ENCODE assay signal across 23 cellular contexts in genomic region chr1:226384717-226385116, GRCh38. TPM values are rescaled to one million over a fixed set of nuclear protein-coding genes. Genes with fewer than 3 reads are reported as not detected.
A peak's percentile ranks its signal among the peaks of the same experiment; 100 is the strongest.
DNase-seq lines count a peak whose midpoint lies in the region; ATAC-seq, FAIRE-seq and TF ChIP-seq lines count a peak whose summit lies in the region.
"Had no signal": no experiment of that assay in that cellular context is flagged by ENCODE, and none has a peak within 500 bp of the region (broad histone marks: within the 10 kb centered on the region; RNA-seq: fewer than 3 reads in every experiment).

No MANE protein-coding gene starts in this region.

- no peaks in the 10 kb centered on the region for H3K27me3 ChIP-seq in GM12878 (replicated peaks in 1 of 2; ENCODE audit: control insufficient read depth in 2 of 2, insufficient read depth in 2 of 2, low read length in 1 of 2)
- H3K27me3 ChIP-seq in thyroid gland = no peaks in the 10 kb centered on the region
- H3K27me3 ChIP-seq: BLaER1 had no signal

- peak; percentile 18 for FAIRE-seq in GM12878 (lab: Jason Lieb, UNC)
- FAIRE-seq: A204.1, G401.6, H1 had no signal

- no peak overlapping the region for H3K4me2 ChIP-seq in GM12878 (ENCODE audit: control insufficient read depth, insufficient read depth)
- H3K4me2 ChIP-seq: BLaER1 had no signal

- H2AFZ ChIP-seq in GM12878 (ENCODE audit: control insufficient read depth, low read depth, low read length) = no peak overlapping the region
- H2AFZ ChIP-seq: GM23248 had no signal

- SMC1A ChIA-PET in GM12878 (lab: Charles Lee; ENCODE audit: uncharacterized antibody, unreplicated experiment) = no interaction called here

- RAD21 ChIA-PET in GM12878 (lab: Charles Lee; ENCODE audit: unreplicated experiment) = no interaction called here

- H3K79me2 ChIP-seq in GM12878 (ENCODE audit: control insufficient read depth, insufficient read depth, low read length) = no peaks in the 10 kb centered on the region

- intact Hi-C loops in activated CD4-positive, alpha-beta memory T cell treated with anti-CD3 and anti-CD28 coated beads for 36 hours (cut with micrococcal nuclease) = no loop called here
- intact Hi-C loops in GM12878 (cut with micrococcal nuclease; ENCODE audit: unreplicated experiment) (no loop called here), thyroid gland (cut with DNase I) (no loop called here)

- POLR2A ChIA-PET in activated CD4-positive, alpha-beta memory T cell treated with anti-CD3 and anti-CD28 coated beads for 36 hours (lab: Charles Lee) = no interaction called here
- POLR2A ChIA-PET in activated CD4-positive, alpha-beta memory T cell treated with anti-CD3 and anti-CD28 coated beads, Interleukin-2, amount 10 ng/mL, durations not matched to agents 7 days and 5 days (lab: Charles Lee) = interaction anchor here (1.0 kb wide), 1 partner anchor 346 kb away, joined by 3 read pairs; no protein-coding TSS in a partner anchor
- POLR2A ChIA-PET in GM12878 (lab: Charles Lee) = no interaction called here

- no peak overlapping the region for H3K27ac Mint-ChIP-seq in activated CD4-positive, alpha-beta memory T cell treated with anti-CD3 and anti-CD28 coated beads for 36 hours
- no peak overlapping the region for H3K27ac Mint-ChIP-seq in activated CD4-positive, alpha-beta memory T cell treated with anti-CD3 and anti-CD28 coated beads, Interleukin-2, amount 10 ng/mL, durations not matched to agents 7 days and 5 days
- H3K27ac Mint-ChIP-seq in neural crest cell (ENCODE audit: unreplicated experiment) = peak overlapping the region; percentile 89
- peak overlapping the region; percentile 79 for H3K27ac Mint-ChIP-seq in stimulated activated naive B cell treated with anti-CD40 and anti-IgM and Interleukin-4, amounts not matched to agents 10 μg/mL and 1 μg/mL and 100 μg/mL, for 72 hours
- H3K27ac Mint-ChIP-seq: B cell; CD8-positive, alpha-beta T cell had no signal

- H3K27ac ChIP-seq in GM12878 (ENCODE audit: control insufficient read depth, insufficient read depth) (no peak overlapping the region), thyroid gland (no peak overlapping the region)
- H3K27ac ChIP-seq: 22Rv1, C4-2B, GM23248 had no signal

- in situ Hi-C loops in GM12878 (cut with MboI) = no loop called here

- no peak for TF ChIP-seq EP300 in GM12878 (IDR thresholded peaks at IDR 0.05; ENCODE audit: borderline replicate concordance in 1 of 2, control insufficient read depth in 1 of 2, low read depth in 2 of 2, low read length in 2 of 2)

- H3K36me3 ChIP-seq in GM12878 (ENCODE audit: control insufficient read depth in 2 of 2, insufficient read depth in 2 of 2, low read length in 1 of 2) = peaks cover 60 to 63% of the 10 kb centered on the region in 2 experiments
- peaks cover 82 to 87% of the 10 kb centered on the region in 2 donors for H3K36me3 ChIP-seq in thyroid gland

- no peak overlapping the region for H3K4me3 ChIP-seq in GM12878
- no peak overlapping the region for H3K4me3 ChIP-seq in thyroid gland (replicated peaks in 1 of 3)
- H3K4me3 ChIP-seq: BLaER1, GM23248 had no signal

- ATAC-seq in GM12878 = no peak
- ATAC-seq in stimulated activated naive B cell treated with anti-CD40 and anti-IgM and Interleukin-4, amounts not matched to agents 10 μg/mL and 1 μg/mL and 100 μg/mL, for 72 hours (replicated peaks) = no peak
- ATAC-seq: CD8-positive, alpha-beta T cell had no signal

- TF ChIP-seq RAD21 in GM12878 (IDR thresholded peaks at IDR 0.05; ENCODE audit: insufficient read depth, low read depth, low read length) = no peak

- no peak overlapping the region for H3K9ac ChIP-seq in GM12878 (ENCODE audit: control insufficient read depth, insufficient read depth, low read length)
- H3K9ac ChIP-seq: BLaER1, GM23248 had no signal

- H3K4me3 Mint-ChIP-seq in activated CD4-positive, alpha-beta memory T cell treated with anti-CD3 and anti-CD28 coated beads for 36 hours = no peak overlapping the region
- H3K4me3 Mint-ChIP-seq in activated CD4-positive, alpha-beta memory T cell treated with anti-CD3 and anti-CD28 coated beads, Interleukin-2, amount 10 ng/mL, durations not matched to agents 7 days and 5 days = no peak overlapping the region
- no peak overlapping the region for H3K4me3 Mint-ChIP-seq in neural crest cell
- H3K4me3 Mint-ChIP-seq in stimulated activated naive B cell treated with anti-CD40 and anti-IgM and Interleukin-4, amounts not matched to agents 10 μg/mL and 1 μg/mL and 100 μg/mL, for 72 hours = no peak overlapping the region
- H3K4me3 Mint-ChIP-seq: B cell; CD4-positive, CD25-positive, alpha-beta regulatory T cell; CD8-positive, alpha-beta T cell had no signal

- H3K9me3 ChIP-seq in GM12878 (replicated peaks; ENCODE audit: control insufficient read depth, insufficient read depth, low read length) (no peaks in the 10 kb centered on the region), thyroid gland (no peaks in the 10 kb centered on the region)
- H3K9me3 ChIP-seq: BLaER1, Caco-2 had no signal

- no peaks in the 10 kb centered on the region for H3K4me1 ChIP-seq in GM12878 (ENCODE audit: control insufficient read depth, insufficient read depth, low read length)
- H3K4me1 ChIP-seq in thyroid gland = no peaks in the 10 kb centered on the region
- H3K4me1 ChIP-seq: Caco-2 had no signal

- no peaks in the 10 kb centered on the region for H3K9me3 Mint-ChIP-seq in activated CD4-positive, alpha-beta memory T cell treated with anti-CD3 and anti-CD28 coated beads for 36 hours
- no peaks in the 10 kb centered on the region for H3K9me3 Mint-ChIP-seq in activated CD4-positive, alpha-beta memory T cell treated with anti-CD3 and anti-CD28 coated beads, Interleukin-2, amount 10 ng/mL, durations not matched to agents 7 days and 5 days
- H3K9me3 Mint-ChIP-seq in neural crest cell = no peaks in the 10 kb centered on the region
- no peaks in the 10 kb centered on the region for H3K9me3 Mint-ChIP-seq in stimulated activated naive B cell treated with anti-CD40 and anti-IgM and Interleukin-4, amounts not matched to agents 10 μg/mL and 1 μg/mL and 100 μg/mL, for 72 hours
- H3K9me3 Mint-ChIP-seq: CD4-positive, CD25-positive, alpha-beta regulatory T cell; CD8-positive, alpha-beta T cell had no signal

- no peaks in the 10 kb centered on the region for H4K20me1 ChIP-seq in GM12878 (ENCODE audit: control insufficient read depth, insufficient read depth)

- 98% methylated on average over 11 of the region's 11 CpGs for WGBS in GM12878 (ENCODE audit: insufficient coverage, insufficient replicate concordance, low lambda C conversion rate, missing lambda C conversion rate)
- 93 to 95% methylated on average over 11 of the region's 11 CpGs for WGBS in thyroid gland, 2 donors

- peak; percentile 1 for DNase-seq in activated CD4-positive, alpha-beta memory T cell treated with anti-CD3 and anti-CD28 coated beads for 36 hours
- no peak for DNase-seq in activated CD4-positive, alpha-beta memory T cell treated with anti-CD3 and anti-CD28 coated beads, Interleukin-2, amount 10 ng/mL, durations not matched to agents 7 days and 5 days
- DNase-seq in GM12878 (ENCODE audit: low read depth, low spot score) (no peak), neural crest cell (ENCODE audit: low read depth, low spot score) (no peak), thyroid gland (no peak)
- no peak for DNase-seq in stimulated activated naive B cell treated with anti-CD40 and anti-IgM and Interleukin-4, amounts not matched to agents 10 μg/mL and 1 μg/mL and 100 μg/mL, for 72 hours
- no peak for DNase-seq in activated effector memory CD4-positive, alpha-beta T cell treated with Interleukin-2 at 50 U/mL for 16 hours
- no peak for DNase-seq in activated T-cell treated with anti-CD3 and anti-CD28 coated beads, Interleukin-2, amount 50 U/mL, for 48 hours
- DNase-seq: Caco-2; CD4-positive, CD25-positive, alpha-beta regulatory T cell; CD8-positive, alpha-beta T cell; DMS153; DND-41; GM23248; H7; HCEC 1CT had no signal

- CTCF ChIA-PET in activated CD4-positive, alpha-beta memory T cell treated with anti-CD3 and anti-CD28 coated beads for 36 hours (lab: Charles Lee) = no interaction called here
- CTCF ChIA-PET in activated CD4-positive, alpha-beta memory T cell treated with anti-CD3 and anti-CD28 coated beads, Interleukin-2, amount 10 ng/mL, durations not matched to agents 7 days and 5 days (lab: Charles Lee) = interaction anchor here (1.1 kb wide), 1 partner anchor 24 kb away, joined by 3 read pairs; the partner anchor contains the start of gene PARP1
- CTCF ChIA-PET in GM12878 (lab: Yijun Ruan, JAX) = no interaction called here

- TF ChIP-seq CTCF in GM12878 (IDR thresholded peaks at IDR 0.05 in 2 of 3, conservative IDR thresholded peaks at IDR 0.05 in 1 of 3; ENCODE audit: control insufficient read depth in 2 of 3, extremely low read depth in 1 of 3, insufficient read depth in 1 of 3, low read depth in 3 of 3, low read length in 3 of 3) (no peak), neural crest cell (conservative IDR thresholded peaks at IDR 0.05) (no peak), thyroid gland (IDR thresholded peaks at IDR 0.05) (no peak)

- H3K4me1 Mint-ChIP-seq in activated CD4-positive, alpha-beta memory T cell treated with anti-CD3 and anti-CD28 coated beads for 36 hours (ENCODE audit: low read depth) = peaks cover 15% of the 10 kb centered on the region
- H3K4me1 Mint-ChIP-seq in activated CD4-positive, alpha-beta memory T cell treated with anti-CD3 and anti-CD28 coated beads, Interleukin-2, amount 10 ng/mL, durations not matched to agents 7 days and 5 days = peaks cover 13% of the 10 kb centered on the region
- H3K4me1 Mint-ChIP-seq in neural crest cell = no peaks in the 10 kb centered on the region
- H3K4me1 Mint-ChIP-seq in stimulated activated naive B cell treated with anti-CD40 and anti-IgM and Interleukin-4, amounts not matched to agents 10 μg/mL and 1 μg/mL and 100 μg/mL, for 72 hours = peaks cover 11 to 17% of the 10 kb centered on the region in 2 donors
- H3K4me1 Mint-ChIP-seq: B cell had no signal

- peaks cover 76% of the 10 kb centered on the region for H3K36me3 Mint-ChIP-seq in activated CD4-positive, alpha-beta memory T cell treated with anti-CD3 and anti-CD28 coated beads for 36 hours
- peaks cover 85% of the 10 kb centered on the region for H3K36me3 Mint-ChIP-seq in activated CD4-positive, alpha-beta memory T cell treated with anti-CD3 and anti-CD28 coated beads, Interleukin-2, amount 10 ng/mL, durations not matched to agents 7 days and 5 days (ENCODE audit: low read depth)
- peaks cover 29% of the 10 kb centered on the region for H3K36me3 Mint-ChIP-seq in neural crest cell (ENCODE audit: low read depth)
- H3K36me3 Mint-ChIP-seq in stimulated activated naive B cell treated with anti-CD40 and anti-IgM and Interleukin-4, amounts not matched to agents 10 μg/mL and 1 μg/mL and 100 μg/mL, for 72 hours = peaks cover 50 to 66% of the 10 kb centered on the region in 2 donors

- no peaks in the 10 kb centered on the region for H3K27me3 Mint-ChIP-seq in activated CD4-positive, alpha-beta memory T cell treated with anti-CD3 and anti-CD28 coated beads for 36 hours
- H3K27me3 Mint-ChIP-seq in activated CD4-positive, alpha-beta memory T cell treated with anti-CD3 and anti-CD28 coated beads, Interleukin-2, amount 10 ng/mL, durations not matched to agents 7 days and 5 days = no peaks in the 10 kb centered on the region
- H3K27me3 Mint-ChIP-seq in neural crest cell (ENCODE audit: low read depth) = no peaks in the 10 kb centered on the region
- no peaks in the 10 kb centered on the region for H3K27me3 Mint-ChIP-seq in stimulated activated naive B cell treated with anti-CD40 and anti-IgM and Interleukin-4, amounts not matched to agents 10 μg/mL and 1 μg/mL and 100 μg/mL, for 72 hours
- H3K27me3 Mint-ChIP-seq: B cell; CD4-positive, CD25-positive, alpha-beta regulatory T cell had no signal

- TF ChIP-seq POLR2A in GM12878 (IDR thresholded peaks at IDR 0.05; ENCODE audit: low read depth, low read length) (no peak), thyroid gland (IDR thresholded peaks at IDR 0.05) (no peak)

- no TSS peak for BruUV-seq in GM12878 (replicated peaks; lab: Mats Ljungman, UMichigan)

RNA-seq across cellular contexts. Expression of gene PARP1, which starts 23.2 kb away (rescaled TPM):
- total RNA-seq in activated CD4-positive, alpha-beta memory T cell treated with anti-CD3 and anti-CD28 coated beads for 36 hours = 100 to 1,000 TPM; 301 to 308 TPM
- 100 to 1,000 TPM; 191 to 194 TPM for total RNA-seq in activated CD4-positive, alpha-beta memory T cell treated with anti-CD3 and anti-CD28 coated beads, Interleukin-2, amount 10 ng/mL, durations not matched to agents 7 days and 5 days
- total RNA-seq in GM12878 (2013; cell fraction: nucleolus; rRNA removed) = 112 and 136 TPM in 2 replicates
- 283 and 287 TPM in 2 replicates for total RNA-seq in GM12878 (2014; rRNA removed)
- 171 and 183 TPM in 2 replicates for total RNA-seq in GM12878 (2014; rRNA removed; fragmentation: Illumina TruSeq; extraction: Trizol)
- total RNA-seq in GM12878 (2021) = 268 and 270 TPM in 2 replicates
- polyA plus RNA-seq in GM12878 (2011; ENCODE audit: low read depth) = 66.0 TPM
- 116 and 202 TPM in 2 replicates for polyA plus RNA-seq in GM12878 (2011; rRNA removed)
- 270 and 276 TPM in 2 replicates for polyA plus RNA-seq in GM12878 (2011; cell fraction: cytosol; rRNA removed)
- polyA plus RNA-seq in GM12878 (2011; cell fraction: nucleus; rRNA removed) = 172 and 285 TPM in 2 replicates
- polyA plus RNA-seq in GM12878 (2012) = 121 and 128 TPM in 2 replicates
- 253 and 260 TPM in 2 replicates for polyA plus RNA-seq in GM12878 (2014; fragmentation: Illumina TruSeq; extraction: Trizol)
- 100 to 1,000 TPM; 113 to 170 TPM for polyA plus RNA-seq in GM12878 (2014; fragmentation: Nextera tagmentation; extraction: Ambion mirVana)
- 281 and 350 TPM in 2 replicates for polyA plus RNA-seq in GM12878 (2014; rRNA removed)
- 100 to 1,000 TPM; 271 to 274 TPM for polyA plus RNA-seq in GM12878 (2016; fragmentation: Nextera tagmentation; extraction: Ambion mirVana)
- polyA minus RNA-seq in GM12878 (2011; rRNA and poly(A)+ RNA removed) = 185 and 231 TPM in 2 replicates
- 74.6 and 90.0 TPM in 2 replicates for polyA minus RNA-seq in GM12878 (2011; cell fraction: cytosol; rRNA and poly(A)+ RNA removed)
- 83.4 and 139 TPM in 2 replicates for polyA minus RNA-seq in GM12878 (2011; cell fraction: nucleus; rRNA and poly(A)+ RNA removed)
- 313 and 329 TPM in 2 replicates for total RNA-seq in neural crest cell
- 100 to 1,000 TPM in 2 of 4 donors, 10 to 100 TPM in 2; 47.8 to 103 (median 90.5) TPM for total RNA-seq in thyroid gland

Comparison
In these comparisons a context has a peak if more than half of its experiments do, and no peak if none do; other contexts are left out.
1. H3K27ac Mint-ChIP-seq: peak in neural crest cell (single experiment) and stimulated activated naive B cell treated with anti-CD40 and anti-IgM and Interleukin-4, amounts not matched to agents 10 μg/mL and 1 μg/mL and 100 μg/mL, for 72 hours (single experiment); none in activated CD4-positive, alpha-beta memory T cell treated with anti-CD3 and anti-CD28 coated beads for 36 hours (single experiment) and activated CD4-positive, alpha-beta memory T cell treated with anti-CD3 and anti-CD28 coated beads, Interleukin-2, amount 10 ng/mL, durations not matched to agents 7 days and 5 days (single experiment).